Comparison of ENCODE assay signal across 19 cellular contexts in genomic region chr11:40567392-40567791, GRCh38.
"Had no signal": no experiment of that assay in that cellular context is flagged by ENCODE, and none has a peak within 500 bp of the region (broad histone marks: within the 10 kb centered on the region; RNA-seq: fewer than 3 reads in every experiment).

No MANE protein-coding gene starts in this region.

- H3K27ac ChIP-seq: RWPE1 had no signal

- DNase-seq: KBM-7, MV-4-11, NCI-H1048, NCI-H1105, NCI-H1417, NCI-H1436 treated with DMSO at 0.1 percent for 48 hours, NCI-H1694, NCI-H187 treated with DMSO at 0.1 percent for 48 hours, NCI-H2029 treated with DMSO at 0.1 percent for 48 hours, NCI-H2171 treated with DMSO at 0.1 percent for 48 hours, NCI-H2227 treated with DMSO at 0.1 percent for 48 hours, NCI-H510A, NCI-H524 treated with DMSO at 0.1 percent for 48 hours, PC-3, SHP77, SW 1271, T-cell had no signal

- ATAC-seq: Panc1, PC-3, T-cell had no signal
